ENCODE assay signal across 13 cellular contexts in the genomic region with DNA sequence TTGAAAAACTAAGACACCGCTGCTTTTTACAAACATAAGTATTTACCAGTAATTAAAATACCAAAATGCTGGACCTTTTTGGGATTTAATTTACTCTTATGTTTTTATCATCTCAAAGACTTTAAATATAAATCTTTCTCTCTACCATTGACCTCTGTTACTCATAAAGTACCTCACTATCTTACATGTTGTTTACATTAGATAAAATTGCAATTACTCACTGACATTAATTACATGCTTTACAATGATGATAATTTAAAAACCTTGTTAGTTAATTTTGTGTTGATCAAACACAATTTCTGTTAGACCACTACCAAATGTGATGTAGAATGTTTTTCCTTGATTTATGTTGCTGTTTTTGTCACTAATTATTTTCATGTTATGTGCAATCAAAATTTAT.
"Had no signal": no experiment of that assay in that cellular context is flagged by ENCODE, and none has a peak within 500 bp of the region (broad histone marks: within the 10 kb centered on the region; RNA-seq: fewer than 3 reads in every experiment).

No MANE protein-coding gene starts in this region.

- ATAC-seq: Panc1, PC-3, SK-N-SH treated with all-trans-retinoic acid at 6 μM for 48 hours had no signal

- H3K4me3 ChIP-seq: MG63, SJCRH30 had no signal

- H3K27ac ChIP-seq: RWPE1, SJCRH30 had no signal

- H3K4me1 ChIP-seq: SJCRH30 had no signal

- DNase-seq: Karpas-422; KG1; MG63; NCI-H1694; NCI-H187 treated with DMSO at 0.1 percent for 48 hours; NCI-H2171 treated with DMSO at 0.1 percent for 48 hours; NCI-H446 treated with DMSO at 0.1 percent for 48 hours; NK-92 treated with Interleukin-12 subunit alpha and Interleukin-12 subunit beta, amount 100 ng/mL, for 24 hours; PC-3; SJCRH30 had no signal

- H3K27me3 ChIP-seq: MG63, SJCRH30 had no signal

- H3K36me3 ChIP-seq: MG63, SJCRH30 had no signal

- H3K9me3 ChIP-seq: MG63, SJCRH30 had no signal
